Comparison of ENCODE assay signal across 8 cellular contexts in genomic region chrX:103941201-103941975, GRCh38. TPM values are rescaled to one million over a fixed set of nuclear protein-coding genes. Genes with fewer than 3 reads are reported as not detected.
DNase-seq lines count a peak whose midpoint lies in the region; ATAC-seq and TF ChIP-seq lines count a peak whose summit lies in the region.

No MANE protein-coding gene starts in this region.

- H3K4me3 Mint-ChIP-seq in chondrocyte (ENCODE audit: unreplicated experiment), result no peak overlapping the region

- ATAC-seq in GM21529 (IDR thresholded peaks at IDR 0.05; ENCODE audit: unreplicated experiment), result peak; percentile 62
- no peak for ATAC-seq in HG03039 (IDR thresholded peaks at IDR 0.05; ENCODE audit: unreplicated experiment)
- no peak for ATAC-seq in HG03280 (IDR thresholded peaks at IDR 0.05; ENCODE audit: unreplicated experiment)

- H3K27me3 Mint-ChIP-seq in chondrocyte (ENCODE audit: low read depth), result no peaks in the 10 kb centered on the region

- peaks cover 4% of the 10 kb centered on the region for H3K4me1 Mint-ChIP-seq in chondrocyte (ENCODE audit: low read depth)

- H3K27ac Mint-ChIP-seq in chondrocyte (ENCODE audit: unreplicated experiment), result peak overlapping the region; percentile 29

- peak; percentile 80 for TF ChIP-seq CTCF in chondrocyte (IDR thresholded peaks at IDR 0.05)

- DNase-seq in NCI-H1694 treated with DMSO at 0.1 percent for 48 hours (lab: John Stamatoyannopoulos, UW) (peak; percentile 31), NCI-H1694 (lab: John Stamatoyannopoulos, UW) (no peak), NCI-H2171 treated with DMSO at 0.1 percent for 48 hours (lab: John Stamatoyannopoulos, UW) (peak; percentile 1), chondrocyte (ENCODE audit: low spot score) (no peak), myocyte (ENCODE audit: low read depth) (peak; percentile 36)

- H3K36me3 Mint-ChIP-seq in chondrocyte (ENCODE audit: low read depth), result no peaks in the 10 kb centered on the region

- H3K9me3 Mint-ChIP-seq in chondrocyte (ENCODE audit: low read depth), result peaks cover 6% of the 10 kb centered on the region

RNA-seq across cellular contexts. Expression of gene TMSB15B, which starts 21.0 kb away (rescaled TPM):
- total RNA-seq in chondrocyte (6.8 to 12.5 TPM (median 9.7 TPM) in 3 replicates), myocyte (0.47 and 1.5 TPM in 2 replicates)
- 4.0 TPM for polyA plus RNA-seq in myocyte (2012)

Comparison
In these comparisons a context has a peak if more than half of its experiments do, and no peak if none do; other contexts are left out.
1. DNase-seq: peak in NCI-H1694 treated with DMSO at 0.1 percent for 48 hours (single experiment), NCI-H2171 treated with DMSO at 0.1 percent for 48 hours (single experiment) and myocyte (single experiment); none in NCI-H1694 (single experiment) and chondrocyte (single experiment).